ENCODE assay signal across 1 cellular context in the genomic region with DNA sequence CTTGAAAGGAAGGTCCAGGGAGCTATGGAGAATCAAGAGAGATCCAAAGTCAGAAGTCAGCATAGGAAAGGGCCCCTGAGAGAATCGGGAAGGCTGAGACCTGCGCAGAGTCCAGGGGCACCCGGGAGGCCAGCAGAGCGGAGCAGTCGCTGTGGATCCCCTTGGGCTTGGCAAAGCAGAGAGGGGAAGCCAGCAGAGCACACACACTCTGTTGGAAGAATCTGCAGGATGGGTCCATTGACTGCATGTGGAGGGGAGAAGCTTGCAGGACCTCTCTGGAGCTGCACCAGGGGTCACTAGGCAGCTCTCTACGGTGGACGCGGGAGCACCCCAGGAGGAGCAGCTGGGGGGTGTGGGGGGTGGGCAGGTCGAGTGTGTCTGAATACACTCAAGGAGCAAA.
TF ChIP-seq lines count a peak whose summit lies in the region.

No MANE protein-coding gene starts in this region.

TF ChIP-seq in GM23338, 12 proteins besides CTCF, POLR2A, EP300 and RAD21 (continued from another document):
- no peak for TF ChIP-seq EZH2phosphoT487 (IDR thresholded peaks at IDR 0.05; ENCODE audit: unreplicated experiment)
